Comparison of ENCODE assay signal across 9 cellular contexts in the genomic region with DNA sequence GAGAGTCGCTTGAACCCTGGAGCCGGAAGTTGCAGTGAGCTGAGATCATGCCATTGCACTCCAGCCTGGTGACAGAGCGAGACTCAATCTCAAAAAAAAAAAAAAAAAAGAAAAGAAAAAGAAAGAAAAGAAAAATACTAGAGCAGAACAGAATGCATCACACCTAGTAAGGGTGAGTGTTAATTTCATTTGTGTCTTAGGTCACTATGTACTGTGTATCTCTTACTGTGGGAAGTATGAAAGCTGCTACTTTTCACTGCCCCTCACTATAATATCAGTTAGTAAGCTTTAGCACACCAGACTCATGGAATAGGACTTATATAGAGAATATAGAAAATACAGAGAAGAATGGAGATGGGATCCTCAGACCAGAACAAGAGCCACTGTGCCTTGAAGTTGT. TPM values are rescaled to one million over a fixed set of nuclear protein-coding genes. Genes with fewer than 3 reads are reported as not detected.
DNase-seq lines count a peak whose midpoint lies in the region; ATAC-seq and TF ChIP-seq lines count a peak whose summit lies in the region.
"Had no signal": no experiment of that assay in that cellular context is flagged by ENCODE, and none has a peak within 500 bp of the region (broad histone marks: within the 10 kb centered on the region; RNA-seq: fewer than 3 reads in every experiment).

No MANE protein-coding gene starts in this region.

- H3K36me3 ChIP-seq in neutrophil: peaks cover 22% of the 10 kb centered on the region

- H3K27me3 Mint-ChIP-seq in HFFc6 (ENCODE audit: insufficient read depth): no peaks in the 10 kb centered on the region; the same call in 1 of the 2 replicates
- H3K27me3 Mint-ChIP-seq in activated naive CD8-positive, alpha-beta T cell treated with anti-CD3 and anti-CD28 coated beads, Interleukin-2, amount 10 ng/mL, durations not matched to agents 7 days and 5 days: no peaks in the 10 kb centered on the region

- DNase-seq in HFFc6 (no peak), cortex of kidney (lab: John Stamatoyannopoulos, UW) (no peak), NCI-H748 (lab: John Stamatoyannopoulos, UW; ENCODE audit: unreplicated experiment) (no peak), mesenteric fat pad (ENCODE audit: low spot score) (no peak)
- DNase-seq in activated naive CD8-positive, alpha-beta T cell treated with anti-CD3 and anti-CD28 coated beads, Interleukin-2, amount 10 ng/mL, durations not matched to agents 7 days and 5 days: no peak
- no peak for DNase-seq in stimulated activated CD4-positive, alpha-beta T cell treated with anti-CD3 and anti-CD28 coated beads, Interleukin-4, amount 100 ng/mL, for 4 hours

- peak overlapping the region; percentile 9; the same call in 1 of the 2 replicates for H3K4me3 Mint-ChIP-seq in HFFc6
- H3K4me3 Mint-ChIP-seq in activated naive CD8-positive, alpha-beta T cell treated with anti-CD3 and anti-CD28 coated beads, Interleukin-2, amount 10 ng/mL, durations not matched to agents 7 days and 5 days: no peak overlapping the region

- peak overlapping the region; percentile 79 for H3K27ac Mint-ChIP-seq in HFFc6
- peak overlapping the region; percentile 50 for H3K27ac Mint-ChIP-seq in activated naive CD8-positive, alpha-beta T cell treated with anti-CD3 and anti-CD28 coated beads, Interleukin-2, amount 10 ng/mL, durations not matched to agents 7 days and 5 days

- no peaks in the 10 kb centered on the region for H3K27me3 ChIP-seq in neutrophil

- no peak for TF ChIP-seq CTCF in HFFc6 (IDR thresholded peaks at IDR 0.05)
- TF ChIP-seq CTCF in neutrophil (IDR thresholded peaks at IDR 0.05): no peak

- ATAC-seq in GM18502 (IDR thresholded peaks at IDR 0.05; ENCODE audit: poor library complexity, unreplicated experiment): peak; percentile 11
- peak; percentile 24 for ATAC-seq in activated naive CD8-positive, alpha-beta T cell treated with anti-CD3 and anti-CD28 coated beads, Interleukin-2, amount 10 ng/mL, durations not matched to agents 7 days and 5 days (ENCODE audit: low read depth)

- peaks cover 69% of the 10 kb centered on the region for H3K36me3 Mint-ChIP-seq in HFFc6 (ENCODE audit: low read depth)
- peaks cover 19% of the 10 kb centered on the region for H3K36me3 Mint-ChIP-seq in activated naive CD8-positive, alpha-beta T cell treated with anti-CD3 and anti-CD28 coated beads, Interleukin-2, amount 10 ng/mL, durations not matched to agents 7 days and 5 days

- H3K9me3 Mint-ChIP-seq in HFFc6: no peaks in the 10 kb centered on the region
- H3K9me3 Mint-ChIP-seq in activated naive CD8-positive, alpha-beta T cell treated with anti-CD3 and anti-CD28 coated beads, Interleukin-2, amount 10 ng/mL, durations not matched to agents 7 days and 5 days: no peaks in the 10 kb centered on the region

- H3K27ac ChIP-seq in neutrophil: peak overlapping the region; percentile 64
- H3K27ac ChIP-seq: HL-60 had no signal

- no peaks in the 10 kb centered on the region for H3K9me3 ChIP-seq in neutrophil

- peaks cover 20% of the 10 kb centered on the region in 2 experiments for H3K4me1 ChIP-seq in neutrophil (ENCODE audit: control insufficient read depth in 1 of 2, insufficient read depth in 1 of 2, low read depth in 1 of 2, low read length in 1 of 2)

- H3K4me3 ChIP-seq in neutrophil (ENCODE audit: low read depth in 1 of 2, low read length in 1 of 2): no peak overlapping the region

- H3K4me1 Mint-ChIP-seq in HFFc6 (ENCODE audit: low read depth): peaks cover 78% of the 10 kb centered on the region
- peaks cover 16% of the 10 kb centered on the region for H3K4me1 Mint-ChIP-seq in activated naive CD8-positive, alpha-beta T cell treated with anti-CD3 and anti-CD28 coated beads, Interleukin-2, amount 10 ng/mL, durations not matched to agents 7 days and 5 days

- POLR2A ChIA-PET in activated naive CD8-positive, alpha-beta T cell treated with anti-CD3 and anti-CD28 coated beads, Interleukin-2, amount 10 ng/mL, durations not matched to agents 7 days and 5 days (lab: Charles Lee): interaction anchor here (1.3 kb wide), 1 partner anchor 129 kb away, joined by 4 read pairs; no protein-coding TSS in a partner anchor

RNA-seq across cellular contexts. Expression of a gene that starts 45.9 kb away (rescaled TPM):
- total RNA-seq in HFFc6 (2021; fragmentation: NEBNext Ultra II Directional; extraction: Animal tissue kit (Norgen Biotek cat#: 25700)): 10 to 100 TPM; 12.6 to 17.7 (median 14.5) TPM
- 10 to 100 TPM; 62.6 to 70.8 TPM for total RNA-seq in activated naive CD8-positive, alpha-beta T cell treated with anti-CD3 and anti-CD28 coated beads, Interleukin-2, amount 10 ng/mL, durations not matched to agents 7 days and 5 days
- 24.4 TPM for total RNA-seq in mesenteric fat pad
